Comparison of ENCODE assay signal across 12 cellular contexts in genomic region chr5:139193928-139194327, GRCh38. TPM values are rescaled to one million over a fixed set of nuclear protein-coding genes. Genes with fewer than 3 reads are reported as not detected.
DNase-seq lines count a peak whose midpoint lies in the region; ATAC-seq, FAIRE-seq and TF ChIP-seq lines count a peak whose summit lies in the region.
"Had no signal": no experiment of that assay in that cellular context is flagged by ENCODE, and none has a peak within 500 bp of the region (broad histone marks: within the 10 kb centered on the region; RNA-seq: fewer than 3 reads in every experiment).

No MANE protein-coding gene starts in this region.

- H3K79me2 ChIP-seq in Karpas-422 (ENCODE audit: low read length): peaks cover 18% of the 10 kb centered on the region
- peaks cover 5% of the 10 kb centered on the region for H3K79me2 ChIP-seq in neural progenitor cell (ENCODE audit: low read depth)

- FAIRE-seq in bronchial epithelial cell (lab: Jason Lieb, UNC): no peak
- FAIRE-seq: A549 had no signal

- H3F3A ChIP-seq in neural progenitor cell (ENCODE audit: low read depth): peaks cover 26% of the 10 kb centered on the region

- no peak overlapping the region for H3K4me3 ChIP-seq in Karpas-422 (ENCODE audit: low read length)
- no peak overlapping the region for H3K4me3 ChIP-seq in bronchial epithelial cell (ENCODE audit: low read depth, low read length)
- H3K4me3 ChIP-seq in neural progenitor cell: no peak overlapping the region
- H3K4me3 ChIP-seq: A549, colonic mucosa had no signal

- H3K36me3 ChIP-seq in Karpas-422 (ENCODE audit: insufficient read depth, low read length): no peaks in the 10 kb centered on the region
- peaks cover 3% of the 10 kb centered on the region for H3K36me3 ChIP-seq in bronchial epithelial cell (ENCODE audit: control insufficient read depth, insufficient read depth, low read length)
- H3K36me3 ChIP-seq in neural progenitor cell: no peaks in the 10 kb centered on the region
- H3K36me3 ChIP-seq: colonic mucosa had no signal

- no peaks in the 10 kb centered on the region for H3K27me3 ChIP-seq in Karpas-422 (ENCODE audit: low read length)
- no peaks in the 10 kb centered on the region for H3K27me3 ChIP-seq in bronchial epithelial cell (ENCODE audit: control insufficient read depth, insufficient read depth, low read length)
- no peaks in the 10 kb centered on the region for H3K27me3 ChIP-seq in neural progenitor cell
- H3K27me3 ChIP-seq: colonic mucosa had no signal

- no peaks in the 10 kb centered on the region for H3K9me3 Mint-ChIP-seq in neural progenitor cell

- no peak for ATAC-seq in HG02610 (IDR thresholded peaks at IDR 0.05; ENCODE audit: unreplicated experiment)
- ATAC-seq: activated CD8-positive, alpha-beta memory T cell treated with anti-CD3 and anti-CD28 coated beads, Interleukin-2, amount 10 ng/mL, durations not matched to agents 7 days and 5 days had no signal

- H4K20me1 ChIP-seq in Karpas-422 (ENCODE audit: insufficient read depth, low read depth, low read length) (no peaks in the 10 kb centered on the region), neural progenitor cell (ENCODE audit: low read depth) (no peaks in the 10 kb centered on the region)

- H2AFZ ChIP-seq in Karpas-422 (ENCODE audit: low read length) (no peak overlapping the region), neural progenitor cell (replicated peaks) (no peak overlapping the region)

- H3K4me2 ChIP-seq in Karpas-422 (ENCODE audit: low read depth, low read length, poor library complexity, severe bottlenecking) (no peak overlapping the region), neural progenitor cell (no peak overlapping the region)
- H3K4me2 ChIP-seq: A549 had no signal

- H3K27ac ChIP-seq in Karpas-422 (ENCODE audit: low read length): no peak overlapping the region
- H3K27ac ChIP-seq in neural progenitor cell: peak overlapping the region; percentile 49
- H3K27ac ChIP-seq: A549, colonic mucosa had no signal

- H3K27ac Mint-ChIP-seq in neural progenitor cell: no peak overlapping the region
- H3K27ac Mint-ChIP-seq: activated CD8-positive, alpha-beta memory T cell treated with anti-CD3 and anti-CD28 coated beads, Interleukin-2, amount 10 ng/mL, durations not matched to agents 7 days and 5 days had no signal

- peak; percentile 20 for TF ChIP-seq CTCF in bronchial epithelial cell (IDR thresholded peaks at IDR 0.05; ENCODE audit: insufficient read depth, low read length, severe bottlenecking)
- peak; percentile 36 for TF ChIP-seq CTCF in neural progenitor cell (IDR thresholded peaks at IDR 0.05)

- DNase-seq in NCI-H146 (lab: John Stamatoyannopoulos, UW): peak; percentile 5
- no peak for DNase-seq in NCI-H146 treated with DMSO at 0.1 percent for 48 hours (lab: John Stamatoyannopoulos, UW; ENCODE audit: unreplicated experiment)
- peak; percentile 54 for DNase-seq in Karpas-422
- DNase-seq in bronchial epithelial cell (ENCODE audit: low read depth): no peak
- no peak for DNase-seq in neural progenitor cell (ENCODE audit: low spot score)
- DNase-seq in epidermal melanocyte (ENCODE audit: insufficient read length, low spot score): no peak
- DNase-seq in anterior cingulate cortex (lab: John Stamatoyannopoulos, UW): no peak
- DNase-seq: activated CD8-positive, alpha-beta memory T cell treated with anti-CD3 and anti-CD28 coated beads, Interleukin-2, amount 10 ng/mL, durations not matched to agents 7 days and 5 days; colonic mucosa; islet precursor cell had no signal

- peaks cover 2% of the 10 kb centered on the region for H3K27me3 Mint-ChIP-seq in neural progenitor cell (ENCODE audit: insufficient read depth, low read depth)
- H3K27me3 Mint-ChIP-seq: activated CD8-positive, alpha-beta memory T cell treated with anti-CD3 and anti-CD28 coated beads, Interleukin-2, amount 10 ng/mL, durations not matched to agents 7 days and 5 days had no signal

- H3K4me1 Mint-ChIP-seq in neural progenitor cell: peaks cover 25% of the 10 kb centered on the region

- no peaks in the 10 kb centered on the region for H3K9me3 ChIP-seq in Karpas-422 (ENCODE audit: low read length)
- no peaks in the 10 kb centered on the region for H3K9me3 ChIP-seq in neural progenitor cell (ENCODE audit: low read depth)
- H3K9me3 ChIP-seq: A549, colonic mucosa had no signal

- no peaks in the 10 kb centered on the region for H3K9me2 ChIP-seq in Karpas-422 (replicated peaks; ENCODE audit: insufficient read depth, low read length)

- no peak overlapping the region for H3K4me3 Mint-ChIP-seq in neural progenitor cell
- H3K4me3 Mint-ChIP-seq: activated CD8-positive, alpha-beta memory T cell treated with anti-CD3 and anti-CD28 coated beads, Interleukin-2, amount 10 ng/mL, durations not matched to agents 7 days and 5 days had no signal

- peaks cover 16% of the 10 kb centered on the region for H3K4me1 ChIP-seq in Karpas-422 (ENCODE audit: low read length)
- H3K4me1 ChIP-seq in neural progenitor cell: peaks cover 14% of the 10 kb centered on the region
- H3K4me1 ChIP-seq: colonic mucosa had no signal

- H3K36me3 Mint-ChIP-seq in neural progenitor cell: peaks cover 20% of the 10 kb centered on the region

- H3K9ac ChIP-seq in Karpas-422 (ENCODE audit: low read length) (no peak overlapping the region), neural progenitor cell (no peak overlapping the region)

RNA-seq across cellular contexts. Expression of gene SIL1, which starts 4.2 kb away (rescaled TPM):
- 10.7 and 21.8 TPM in 2 replicates for total RNA-seq in Karpas-422 (2014; rRNA removed; shearing (Covaris generic); ENCODE audit: low replicate concordance)
- total RNA-seq in bronchial epithelial cell: 85.3 and 117 TPM in 2 replicates
- 5.5 and 9.7 TPM in 2 replicates for total RNA-seq in neural progenitor cell (ENCODE audit: low replicate concordance)

Comparison
In these comparisons a context has a peak if more than half of its experiments do, and no peak if none do; other contexts are left out.
1. DNase-seq: peak in NCI-H146 (single experiment) and Karpas-422 (single experiment); none in NCI-H146 treated with DMSO at 0.1 percent for 48 hours (single experiment), bronchial epithelial cell (single experiment), neural progenitor cell (single experiment), epidermal melanocyte (single experiment) and anterior cingulate cortex (0 of 58).